In genomic region chr11:45655347-45655756, GRCh38 we compare ENCODE assay signal across 1 cellular context.
A peak's percentile ranks its signal among the peaks of the same experiment; 100 is the strongest.
TF ChIP-seq lines count a peak whose summit lies in the region.

No MANE protein-coding gene starts in this region.

TF ChIP-seq in GM23338, 12 proteins besides CTCF, POLR2A, EP300 and RAD21 (continued from another document):
- TF ChIP-seq REST (IDR thresholded peaks at IDR 0.05; ENCODE audit: unreplicated experiment) (no peak), CREB1 (CRISPR knock-in tag; IDR thresholded peaks at IDR 0.05; ENCODE audit: low read depth) (peak; percentile 72)
